In genomic region chr1:44318097-44319088, GRCh38 we compare ENCODE assay signal across 9 cellular contexts. TPM values are rescaled to one million over a fixed set of nuclear protein-coding genes. Genes with fewer than 3 reads are reported as not detected.
DNase-seq lines count a peak whose midpoint lies in the region; ATAC-seq lines count a peak whose summit lies in the region.
"Had no signal": no experiment of that assay in that cellular context is flagged by ENCODE, and none has a peak within 500 bp of the region (broad histone marks: within the 10 kb centered on the region; RNA-seq: fewer than 3 reads in every experiment).

No MANE protein-coding gene starts in this region.

- peaks cover 16% of the 10 kb centered on the region for H3K36me3 Mint-ChIP-seq in activated naive CD4-positive, alpha-beta T cell treated with anti-CD3 and anti-CD28 coated beads, Interleukin-2, amount 10 ng/mL, durations not matched to agents 7 days and 5 days
- H3K36me3 Mint-ChIP-seq in immature natural killer cell, result peaks cover 0 to 12% (median 5%) of the 10 kb centered on the region in 3 donors

- no peak overlapping the region for H3K4me3 Mint-ChIP-seq in activated naive CD4-positive, alpha-beta T cell treated with anti-CD3 and anti-CD28 coated beads, Interleukin-2, amount 10 ng/mL, durations not matched to agents 7 days and 5 days
- H3K4me3 Mint-ChIP-seq in immature natural killer cell, result no peak overlapping the region

- ATAC-seq in GM18873 (IDR thresholded peaks at IDR 0.05; ENCODE audit: low FRiP score, unreplicated experiment) (no peak), GM21447 (IDR thresholded peaks at IDR 0.05; ENCODE audit: unreplicated experiment) (no peak)

- CTCF ChIA-PET in activated naive CD4-positive, alpha-beta T cell treated with anti-CD3 and anti-CD28 coated beads, Interleukin-2, amount 10 ng/mL, durations not matched to agents 7 days and 5 days (lab: Charles Lee), result interaction anchor here (0.7 to 3.0 kb wide), 12 partner anchors 8 to 103 kb away, joined by 3 to 25 read pairs (median 4); no protein-coding TSS in a partner anchor

- H3K4me3 ChIP-seq in Karpas-422 (ENCODE audit: low read length) (no peak overlapping the region), SJSA1 (no peak overlapping the region)

- H2AFZ ChIP-seq in Karpas-422 (ENCODE audit: low read length), result no peak overlapping the region

- peaks cover 54% of the 10 kb centered on the region for H3K79me2 ChIP-seq in Karpas-422 (ENCODE audit: low read length)

- peaks cover 12% of the 10 kb centered on the region for H3K4me1 Mint-ChIP-seq in activated naive CD4-positive, alpha-beta T cell treated with anti-CD3 and anti-CD28 coated beads, Interleukin-2, amount 10 ng/mL, durations not matched to agents 7 days and 5 days
- peaks cover 0 to 12% of the 10 kb centered on the region in 2 donors for H3K4me1 Mint-ChIP-seq in immature natural killer cell

- H3K9me2 ChIP-seq in Karpas-422 (replicated peaks; ENCODE audit: insufficient read depth, low read length), result no peaks in the 10 kb centered on the region

- H3K27me3 ChIP-seq in Karpas-422 (ENCODE audit: low read length), result no peaks in the 10 kb centered on the region
- no peaks in the 10 kb centered on the region for H3K27me3 ChIP-seq in SJSA1 (replicated peaks)

- H3K27ac ChIP-seq in Karpas-422 (ENCODE audit: low read length) (no peak overlapping the region), SJSA1 (no peak overlapping the region)

- no peaks in the 10 kb centered on the region for H3K9me3 Mint-ChIP-seq in activated naive CD4-positive, alpha-beta T cell treated with anti-CD3 and anti-CD28 coated beads, Interleukin-2, amount 10 ng/mL, durations not matched to agents 7 days and 5 days
- no peaks in the 10 kb centered on the region for H3K9me3 Mint-ChIP-seq in immature natural killer cell
- H3K9me3 Mint-ChIP-seq: activated naive CD4-positive, alpha-beta T cell treated with anti-CD3 and anti-CD28 coated beads, Interleukin-2, amount 50 U/mL, for 72 hours had no signal

- no peaks in the 10 kb centered on the region for H3K9me3 ChIP-seq in Karpas-422 (ENCODE audit: low read length)
- H3K9me3 ChIP-seq in SJSA1 (replicated peaks), result no peaks in the 10 kb centered on the region

- no peaks in the 10 kb centered on the region for H4K20me1 ChIP-seq in Karpas-422 (ENCODE audit: insufficient read depth, low read depth, low read length)

- no peaks in the 10 kb centered on the region for H3K27me3 Mint-ChIP-seq in activated naive CD4-positive, alpha-beta T cell treated with anti-CD3 and anti-CD28 coated beads, Interleukin-2, amount 10 ng/mL, durations not matched to agents 7 days and 5 days
- H3K27me3 Mint-ChIP-seq in immature natural killer cell (ENCODE audit: low read depth in 3 of 3), result peaks cover 0 to 1% (median 0%) of the 10 kb centered on the region in 3 donors

- H3K9ac ChIP-seq in Karpas-422 (ENCODE audit: low read length), result no peak overlapping the region

- H3K27ac Mint-ChIP-seq in activated naive CD4-positive, alpha-beta T cell treated with anti-CD3 and anti-CD28 coated beads, Interleukin-2, amount 10 ng/mL, durations not matched to agents 7 days and 5 days, result no peak overlapping the region
- H3K27ac Mint-ChIP-seq in immature natural killer cell, result no peak overlapping the region

- H3K4me1 ChIP-seq in Karpas-422 (ENCODE audit: low read length) (peaks cover 50% of the 10 kb centered on the region), SJSA1 (replicated peaks) (no peaks in the 10 kb centered on the region)

- H3K4me2 ChIP-seq in Karpas-422 (ENCODE audit: low read depth, low read length, poor library complexity, severe bottlenecking), result no peak overlapping the region

- DNase-seq in EH (ENCODE audit: low read depth) (peak; percentile 58), Karpas-422 (peak; percentile 86), SJSA1 (ENCODE audit: low read depth in 1 of 2, low spot score in 2 of 2) (peak; percentile 52 to 53), immature natural killer cell (peak; percentile 28 to 32 (median 29))
- peak; percentile 61 for DNase-seq in activated naive CD4-positive, alpha-beta T cell treated with anti-CD3 and anti-CD28 coated beads, Interleukin-2, amount 10 ng/mL, durations not matched to agents 7 days and 5 days
- peak; percentile 27 to 33 for DNase-seq in stimulated activated CD4-positive, alpha-beta T cell treated with anti-CD3 and anti-CD28 coated beads, Interleukin-4, amount 100 ng/mL, for 48 hours (ENCODE audit: low read depth in 2 of 2)

- H3K36me3 ChIP-seq in Karpas-422 (ENCODE audit: insufficient read depth, low read length) (peaks cover 34% of the 10 kb centered on the region; the same call in 1 of the 2 replicates), SJSA1 (peaks cover 35% of the 10 kb centered on the region)

RNA-seq across cellular contexts. Expression of gene ERI3, which starts 36.7 kb away (rescaled TPM):
- 50.3 and 67.2 TPM in 2 replicates for total RNA-seq in Karpas-422 (2014; rRNA removed; shearing (Covaris generic); ENCODE audit: low replicate concordance)
- total RNA-seq in SJSA1 (2014; rRNA removed; shearing (Covaris generic)), result 64.6 and 68.9 TPM in 2 replicates
- 10 to 100 TPM; 46.6 to 93.3 (median 53.1) TPM for polyA plus RNA-seq in immature natural killer cell

Comparison
In these comparisons a context has a peak if more than half of its experiments do, and no peak if none do; other contexts are left out.
1. DNase-seq: peak in every context shown above with its lines; median percentile 86 in Karpas-422; 61 in activated naive CD4-positive, alpha-beta T cell treated with anti-CD3 and anti-CD28 coated beads, Interleukin-2, amount 10 ng/mL, durations not matched to agents 7 days and 5 days; 58 in EH; 52 in SJSA1; 30 in stimulated activated CD4-positive, alpha-beta T cell treated with anti-CD3 and anti-CD28 coated beads, Interleukin-4, amount 100 ng/mL, for 48 hours; 29 in immature natural killer cell.